Comparison of ENCODE assay signal across 8 cellular contexts in the genomic region with DNA sequence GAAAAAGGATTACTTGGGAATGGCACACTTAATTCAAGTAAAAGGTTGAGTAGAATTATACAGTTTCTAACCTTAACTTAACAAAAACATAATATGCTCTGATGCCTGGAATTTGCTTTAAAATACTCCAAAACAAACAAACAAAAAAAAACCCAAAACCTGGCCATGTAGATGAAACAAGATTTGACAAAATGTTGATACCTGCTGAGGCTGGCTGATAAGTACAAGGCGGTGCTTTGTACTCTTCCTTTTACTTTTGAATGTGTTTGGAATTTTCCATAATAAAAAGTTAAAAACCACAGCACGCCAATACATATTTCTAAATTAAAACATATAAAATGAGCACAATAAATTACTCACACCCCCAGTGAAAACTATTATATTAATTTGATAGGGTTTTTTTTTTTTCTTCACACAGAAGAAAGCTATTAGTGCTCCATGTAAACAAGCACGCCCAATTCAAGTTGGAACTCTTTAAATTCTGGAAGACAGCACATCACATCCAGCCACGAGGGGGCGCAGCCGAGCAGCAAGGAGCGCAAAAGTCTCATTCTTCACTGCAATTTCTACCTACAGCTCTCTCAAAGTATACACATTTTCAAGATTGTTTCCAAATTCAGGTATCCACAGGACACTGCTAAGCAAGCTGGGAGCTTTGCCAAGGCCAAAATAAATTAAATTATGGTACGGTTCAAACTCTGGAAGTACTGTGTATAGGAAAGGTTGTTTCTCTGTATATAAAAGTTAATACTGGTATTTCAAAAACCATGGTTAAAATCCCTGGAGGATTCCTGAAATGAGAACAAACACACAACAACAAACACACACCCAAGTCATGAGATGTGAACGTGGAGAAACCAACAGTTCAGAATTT. TPM values are rescaled to one million over a fixed set of nuclear protein-coding genes. Genes with fewer than 3 reads are reported as not detected.
A peak's percentile ranks its signal among the peaks of the same experiment; 100 is the strongest.
DNase-seq lines count a peak whose midpoint lies in the region; ATAC-seq and TF ChIP-seq lines count a peak whose summit lies in the region.

No MANE protein-coding gene starts in this region.

- H3K27ac ChIP-seq in tibial artery, result peak overlapping the region; percentile 73 to 76

- H3K36me3 Mint-ChIP-seq in Caco-2 (ENCODE audit: insufficient read depth, unreplicated experiment), result peaks cover 20% of the 10 kb centered on the region
- peaks cover 9% of the 10 kb centered on the region for H3K36me3 Mint-ChIP-seq in activated T-helper 2 cell treated with anti-CD3 and anti-CD28 coated beads, Interferon-gamma antibody, Interleukin-2, Interleukin-4, amounts not matched to agents 10 μg/mL and 5 μg/mL and 100 μg/mL, durations not matched to agents 14 hours and 24 hours and 36 hours (ENCODE audit: low read depth)
- peaks cover 3% of the 10 kb centered on the region for H3K36me3 Mint-ChIP-seq in osteocyte (ENCODE audit: unreplicated experiment)

- DNase-seq in Caco-2, result peak; percentile 79 to 89
- peak; percentile 64 for DNase-seq in LHCN-M2 (ENCODE audit: low read depth)
- peak; percentile 86 for DNase-seq in RPMI8226
- peak; percentile 76 for DNase-seq in activated T-helper 2 cell treated with anti-CD3 and anti-CD28 coated beads, Interferon-gamma antibody, Interleukin-2, Interleukin-4, amounts not matched to agents 10 μg/mL and 5 μg/mL and 100 μg/mL, durations not matched to agents 14 hours and 24 hours and 36 hours (ENCODE audit: low spot score)
- peak; percentile 53 to 87 for DNase-seq in foreskin fibroblast
- peak; percentile 93 for DNase-seq in osteocyte (ENCODE audit: extremely low spot score, unreplicated experiment)
- DNase-seq in tibial artery, result peak; percentile 87 to 91

- peaks cover 81% of the 10 kb centered on the region for H3K4me1 ChIP-seq in Caco-2
- peaks cover 0 to 54% (median 26%) of the 10 kb centered on the region in 4 donors for H3K4me1 ChIP-seq in tibial artery

- POLR2A ChIA-PET in Caco-2 (lab: Charles Lee), result interaction anchor here (0.6 to 2.8 kb wide), 3 partner anchors 8 to 105 kb away, joined by 3 to 15 read pairs (median 7); partner anchors contain the start of gene SERTAD2

- BruUV-seq in Caco-2 (replicated peaks; lab: Mats Ljungman, UMichigan), result no TSS peak

- CTCF ChIA-PET in Caco-2 (lab: Charles Lee), result interaction anchor here (0.7 to 3.2 kb wide), 15 partner anchors 9 to 266 kb away, joined by 3 to 25 read pairs (median 4); no protein-coding TSS in a partner anchor

- intact Hi-C loops in Caco-2 (cut with micrococcal nuclease; ENCODE audit: unreplicated experiment) (loop anchor here (1.0 to 2.0 kb wide), 5 partner anchors 105 to 227 kb away; no protein-coding TSS in a partner anchor), tibial artery (cut with DNase I; ENCODE audit: low total_unique reads) (loop anchor here (5.0 kb wide), 1 partner anchor 121 kb away; no protein-coding TSS in a partner anchor)
- intact Hi-C loops in activated T-helper 2 cell treated with anti-CD3 and anti-CD28 coated beads, Interferon-gamma antibody, Interleukin-2, Interleukin-4, amounts not matched to agents 10 μg/mL and 5 μg/mL and 100 μg/mL, durations not matched to agents 14 hours and 24 hours and 36 hours (cut with micrococcal nuclease), result loop anchor here (1.0 to 2.0 kb wide), 4 partner anchors 104 to 219 kb away; no protein-coding TSS in a partner anchor

- TF ChIP-seq CTCF in Caco-2 (IDR thresholded peaks at IDR 0.05; ENCODE audit: insufficient read depth in 1 of 2, low read depth in 1 of 2, low read length in 1 of 2, severe bottlenecking in 1 of 2, unreplicated experiment in 1 of 2) (peak; percentile 96 to 97), foreskin fibroblast (IDR thresholded peaks at IDR 0.05; ENCODE audit: low read depth, low read length) (peak; percentile 93), osteocyte (IDR thresholded peaks at IDR 0.05) (peak; percentile 96), tibial artery (IDR thresholded peaks at IDR 0.05) (peak; percentile 85 to 93)

- no peak for ATAC-seq in HG02610 (IDR thresholded peaks at IDR 0.05; ENCODE audit: unreplicated experiment)

- H3K4me3 Mint-ChIP-seq in Caco-2 (ENCODE audit: unreplicated experiment), result peak overlapping the region; percentile 5
- H3K4me3 Mint-ChIP-seq in activated T-helper 2 cell treated with anti-CD3 and anti-CD28 coated beads, Interferon-gamma antibody, Interleukin-2, Interleukin-4, amounts not matched to agents 10 μg/mL and 5 μg/mL and 100 μg/mL, durations not matched to agents 14 hours and 24 hours and 36 hours (ENCODE audit: low read depth), result no peak overlapping the region
- peak overlapping the region; percentile 54 for H3K4me3 Mint-ChIP-seq in osteocyte (ENCODE audit: unreplicated experiment)

- H3K9me3 Mint-ChIP-seq in Caco-2 (ENCODE audit: unreplicated experiment) (no peaks in the 10 kb centered on the region), osteocyte (ENCODE audit: unreplicated experiment) (no peaks in the 10 kb centered on the region)
- H3K9me3 Mint-ChIP-seq in activated T-helper 2 cell treated with anti-CD3 and anti-CD28 coated beads, Interferon-gamma antibody, Interleukin-2, Interleukin-4, amounts not matched to agents 10 μg/mL and 5 μg/mL and 100 μg/mL, durations not matched to agents 14 hours and 24 hours and 36 hours, result no peaks in the 10 kb centered on the region

- H3K27me3 ChIP-seq in Caco-2 (replicated peaks; ENCODE audit: control insufficient read depth, insufficient read depth, low read length) (no peaks in the 10 kb centered on the region), tibial artery (no peaks in the 10 kb centered on the region)

- 0 out of 2 replicates have a peak, but pooled peaks cover 1% of the 10 kb centered on the region for H3K36me3 ChIP-seq in Caco-2 (ENCODE audit: control insufficient read depth, insufficient read depth, low read length)
- H3K36me3 ChIP-seq in tibial artery, result no peaks in the 10 kb centered on the region

- no peak overlapping the region for H3K4me3 ChIP-seq in Caco-2 (ENCODE audit: low read depth, low read length)
- H3K4me3 ChIP-seq in foreskin fibroblast (ENCODE audit: low read depth in 1 of 2, low read length in 2 of 2), result peak overlapping the region in 1 of 2 donors; percentile 65
- H3K4me3 ChIP-seq in tibial artery, result peak overlapping the region in 1 of 2 donors; percentile 2

- H3K27me3 Mint-ChIP-seq in Caco-2 (ENCODE audit: insufficient read depth, unreplicated experiment) (no peaks in the 10 kb centered on the region), osteocyte (ENCODE audit: unreplicated experiment) (no peaks in the 10 kb centered on the region)
- H3K27me3 Mint-ChIP-seq in activated T-helper 2 cell treated with anti-CD3 and anti-CD28 coated beads, Interferon-gamma antibody, Interleukin-2, Interleukin-4, amounts not matched to agents 10 μg/mL and 5 μg/mL and 100 μg/mL, durations not matched to agents 14 hours and 24 hours and 36 hours (ENCODE audit: low read depth), result no peaks in the 10 kb centered on the region

- peak overlapping the region; percentile 57 for H3K27ac Mint-ChIP-seq in Caco-2 (ENCODE audit: unreplicated experiment)
- H3K27ac Mint-ChIP-seq in activated T-helper 2 cell treated with anti-CD3 and anti-CD28 coated beads, Interferon-gamma antibody, Interleukin-2, Interleukin-4, amounts not matched to agents 10 μg/mL and 5 μg/mL and 100 μg/mL, durations not matched to agents 14 hours and 24 hours and 36 hours, result no peak overlapping the region
- peak overlapping the region; percentile 98 for H3K27ac Mint-ChIP-seq in osteocyte (ENCODE audit: unreplicated experiment)

- H3K9me3 ChIP-seq in Caco-2 (no peaks in the 10 kb centered on the region), tibial artery (no peaks in the 10 kb centered on the region)

- H3K4me1 Mint-ChIP-seq in Caco-2 (ENCODE audit: low read depth, unreplicated experiment), result peaks cover 62% of the 10 kb centered on the region
- H3K4me1 Mint-ChIP-seq in activated T-helper 2 cell treated with anti-CD3 and anti-CD28 coated beads, Interferon-gamma antibody, Interleukin-2, Interleukin-4, amounts not matched to agents 10 μg/mL and 5 μg/mL and 100 μg/mL, durations not matched to agents 14 hours and 24 hours and 36 hours (ENCODE audit: low read depth), result peaks cover 71% of the 10 kb centered on the region
- H3K4me1 Mint-ChIP-seq in osteocyte (ENCODE audit: unreplicated experiment), result peaks cover 74% of the 10 kb centered on the region

RNA-seq across cellular contexts. Expression of gene SERTAD2, which starts 7.5 kb away (rescaled TPM):
- total RNA-seq in Caco-2 (2022), result 25.1 and 25.8 TPM in 2 replicates
- total RNA-seq in LHCN-M2 (2014; rRNA removed), result 13.1 and 17.3 TPM in 2 replicates
- 19.0 TPM for polyA plus RNA-seq in LHCN-M2 (2012)
- total RNA-seq in activated T-helper 2 cell treated with anti-CD3 and anti-CD28 coated beads, Interferon-gamma antibody, Interleukin-2, Interleukin-4, amounts not matched to agents 10 μg/mL and 5 μg/mL and 100 μg/mL, durations not matched to agents 14 hours and 24 hours and 36 hours, result 29.2 and 31.0 TPM in 2 replicates
- 15.5 and 17.4 TPM in 2 replicates for total RNA-seq in osteocyte
